ENCODE assay signal across 8 cellular contexts in genomic region chr3:183427206-183428139, GRCh38. TPM values are rescaled to one million over a fixed set of nuclear protein-coding genes. Genes with fewer than 3 reads are reported as not detected.
A peak's percentile ranks its signal among the peaks of the same experiment; 100 is the strongest.
DNase-seq lines count a peak whose midpoint lies in the region; ATAC-seq, FAIRE-seq and TF ChIP-seq lines count a peak whose summit lies in the region.

No MANE protein-coding gene starts in this region.

- H3K9me3 ChIP-seq in HAP-1: no peaks in the 10 kb centered on the region
- H3K9me3 ChIP-seq in adrenal gland (replicated peaks in 1 of 3): no peaks in the 10 kb centered on the region
- no peaks in the 10 kb centered on the region for H3K9me3 ChIP-seq in HepG2 (ENCODE audit: low read length)
- H3K9me3 ChIP-seq in tibial artery: no peaks in the 10 kb centered on the region

- H3K27me3 ChIP-seq in HAP-1 (ENCODE audit: low read depth): no peaks in the 10 kb centered on the region
- H3K27me3 ChIP-seq in adrenal gland: no peaks in the 10 kb centered on the region
- H3K27me3 ChIP-seq in HepG2 (ENCODE audit: control insufficient read depth in 1 of 2, insufficient read depth in 2 of 2, low read length in 2 of 2): peaks cover 3 to 60% of the 10 kb centered on the region in 2 experiments
- peaks cover 0 to 39% of the 10 kb centered on the region in 2 donors for H3K27me3 ChIP-seq in tibial artery

- TF ChIP-seq EP300 in HepG2 (IDR thresholded peaks at IDR 0.05; ENCODE audit: low read depth in 2 of 2, low read length in 2 of 2): no peak
- no peak for TF ChIP-seq EP300 in HepG2 (CRISPR knock-in tag; IDR thresholded peaks at IDR 0.05; ENCODE audit: borderline replicate concordance)

- in situ Hi-C loops in HAP-1 (cut with MboI; ENCODE audit: low sequenced_read_pairs): no loop called here
- in situ Hi-C loops in HepG2 (cut with HindIII; ENCODE audit: extremely low pct_ligation_motif_present, low pct_unique_long_range_greater_than_20kb): no loop called here

- CTCF ChIA-PET in HepG2 (lab: Yijun Ruan, JAX; ENCODE audit: low intra/inter-chr PET ratio, low total read pairs): no interaction called here

- POLR2A ChIA-PET in HepG2 (lab: Yijun Ruan, JAX): no interaction called here

- H3K4me1 ChIP-seq in HAP-1 (peaks cover 2% of the 10 kb centered on the region; the same call in 1 of the 2 replicates), adrenal gland (replicated peaks in 1 of 2) (peaks cover 0 to 16% of the 10 kb centered on the region in 2 donors), HepG2 (ENCODE audit: insufficient read depth, low read length) (no peaks in the 10 kb centered on the region), tibial artery (peaks cover 0 to 19% (median 17%) of the 10 kb centered on the region in 4 donors)

- H3K79me2 ChIP-seq in HepG2 (ENCODE audit: insufficient read depth, low read length): no peaks in the 10 kb centered on the region

- H3K4me2 ChIP-seq in HepG2 (ENCODE audit: low read depth, low read length): peak overlapping the region; percentile 66; the same call in 1 of the 2 replicates

- BruUV-seq in HepG2 (replicated peaks; lab: Mats Ljungman, UMichigan): no TSS peak

- WGBS in adrenal gland, 4 donors: 11 to 17% (median 15%) methylated on average over 22 to 40 of the region's 40 CpGs
- 74% methylated on average over 31 of the region's 40 CpGs for WGBS in HepG2 (ENCODE audit: low lambda C conversion rate)

- TF ChIP-seq CTCF in AG10803 (conservative IDR thresholded peaks at IDR 0.05; ENCODE audit: low read length) (no peak), adrenal gland (IDR thresholded peaks at IDR 0.05) (peak in 2 of 6 experiments; percentile 8 to 17), HepG2 (CRISPR knock-in tag; IDR thresholded peaks at IDR 0.05) (no peak), tibial artery (IDR thresholded peaks at IDR 0.05) (no peak)

- no peak for ATAC-seq in HepG2

- H3K36me3 ChIP-seq in HAP-1 (replicated peaks) (no peaks in the 10 kb centered on the region), adrenal gland (replicated peaks in 1 of 2) (no peaks in the 10 kb centered on the region), HepG2 (replicated peaks in 1 of 2; ENCODE audit: control insufficient read depth in 1 of 2, insufficient read depth in 2 of 2, low read length in 2 of 2) (no peaks in the 10 kb centered on the region), tibial artery (no peaks in the 10 kb centered on the region)

- H3K27ac ChIP-seq in adrenal gland (peak overlapping the region in 4 of 5 donors; percentile 69 to 84 (median 80)), HepG2 (ENCODE audit: extremely low read length, insufficient read depth, low read length) (no peak overlapping the region), tibial artery (no peak overlapping the region)

- DNase-seq in AG10803 (ENCODE audit: low read depth) (no peak), HAP-1 (ENCODE audit: low spot score in 2 of 2) (no peak), adrenal gland (peak in 1 of 7 donors; percentile 28), HepG2 (ENCODE audit: low spot score) (no peak), tibial artery (no peak), NCI-H1930 (lab: John Stamatoyannopoulos, UW) (no peak), 8988T (no peak)
- DNase-seq in activated CD4-positive, alpha-beta T cell treated with anti-CD3 and anti-CD28 coated beads for 4 hours: no peak

- no peak overlapping the region for H3K9ac ChIP-seq in HepG2 (ENCODE audit: insufficient read depth, low read depth, low read length)

- FAIRE-seq in HepG2 (lab: Jason Lieb, UNC): no peak

- no peak overlapping the region for H2AFZ ChIP-seq in HepG2 (ENCODE audit: low read length)

- intact Hi-C loops in adrenal gland (cut with DNase I) (no loop called here), HepG2 (cut with micrococcal nuclease; ENCODE audit: unreplicated experiment) (no loop called here), tibial artery (cut with DNase I; ENCODE audit: low total_unique reads) (no loop called here)

- TF ChIP-seq POLR2A in adrenal gland (IDR thresholded peaks at IDR 0.05) (no peak), HepG2 (IDR thresholded peaks at IDR 0.05; ENCODE audit: insufficient read depth in 1 of 2, low read depth in 2 of 2, low read length in 2 of 2) (no peak)

- no peaks in the 10 kb centered on the region for H4K20me1 ChIP-seq in HepG2 (ENCODE audit: insufficient read depth, low read length)

- no peak for TF ChIP-seq RAD21 in HepG2 (CRISPR knock-in tag; IDR thresholded peaks at IDR 0.05)

- peak overlapping the region; percentile 57 for H3K4me3 ChIP-seq in AG10803 (ENCODE audit: low read length)
- H3K4me3 ChIP-seq in HAP-1: peak overlapping the region; percentile 76
- H3K4me3 ChIP-seq in adrenal gland: peak overlapping the region; percentile 41 to 78 (median 58)
- peak overlapping the region in 1 of 3 experiments; percentile 70; a peak in 2 of 6 replicates for H3K4me3 ChIP-seq in HepG2 (replicated peaks in 1 of 3; ENCODE audit: insufficient read depth in 1 of 3, low read depth in 2 of 3, low read length in 3 of 3)
- H3K4me3 ChIP-seq in tibial artery: peak overlapping the region; percentile 48 to 58

TF ChIP-seq in HepG2, 621 proteins besides CTCF, POLR2A, EP300 and RAD21:
- no peak for TF ChIP-seq ZFYVE20 (CRISPR knock-in tag; IDR thresholded peaks at IDR 0.05; ENCODE audit: borderline replicate concordance, low read depth)
- TF ChIP-seq ZNF251 (CRISPR knock-in tag; IDR thresholded peaks at IDR 0.05): no peak
- no peak for TF ChIP-seq DMAP1 (CRISPR knock-in tag; IDR thresholded peaks at IDR 0.05)
- TF ChIP-seq, protein P1, sequence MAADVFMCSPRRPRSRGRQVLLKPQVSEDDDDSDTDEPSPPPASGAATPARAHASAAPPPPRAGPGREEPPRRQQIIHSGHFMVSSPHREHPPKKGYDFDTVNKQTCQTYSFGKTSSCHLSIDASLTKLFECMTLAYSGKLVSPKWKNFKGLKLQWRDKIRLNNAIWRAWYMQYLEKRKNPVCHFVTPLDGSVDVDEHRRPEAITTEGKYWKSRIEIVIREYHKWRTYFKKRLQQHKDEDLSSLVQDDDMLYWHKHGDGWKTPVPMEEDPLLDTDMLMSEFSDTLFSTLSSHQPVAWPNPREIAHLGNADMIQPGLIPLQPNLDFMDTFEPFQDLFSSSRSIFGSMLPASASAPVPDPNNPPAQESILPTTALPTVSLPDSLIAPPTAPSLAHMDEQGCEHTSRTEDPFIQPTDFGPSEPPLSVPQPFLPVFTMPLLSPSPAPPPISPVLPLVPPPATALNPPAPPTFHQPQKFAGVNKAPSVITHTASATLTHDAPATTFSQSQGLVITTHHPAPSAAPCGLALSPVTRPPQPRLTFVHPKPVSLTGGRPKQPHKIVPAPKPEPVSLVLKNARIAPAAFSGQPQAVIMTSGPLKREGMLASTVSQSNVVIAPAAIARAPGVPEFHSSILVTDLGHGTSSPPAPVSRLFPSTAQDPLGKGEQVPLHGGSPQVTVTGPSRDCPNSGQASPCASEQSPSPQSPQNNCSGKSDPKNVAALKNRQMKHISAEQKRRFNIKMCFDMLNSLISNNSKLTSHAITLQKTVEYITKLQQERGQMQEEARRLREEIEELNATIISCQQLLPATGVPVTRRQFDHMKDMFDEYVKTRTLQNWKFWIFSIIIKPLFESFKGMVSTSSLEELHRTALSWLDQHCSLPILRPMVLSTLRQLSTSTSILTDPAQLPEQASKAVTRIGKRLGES (CRISPR knock-in tag; IDR thresholded peaks at IDR 0.05; ENCODE audit: borderline replicate concordance): no peak
- TF ChIP-seq ZNF567 (CRISPR knock-in tag; IDR thresholded peaks at IDR 0.05; ENCODE audit: borderline replicate concordance): no peak
- no peak for TF ChIP-seq MAFK (conservative IDR thresholded peaks at IDR 0.05 in 1 of 2, IDR thresholded peaks at IDR 0.05 in 1 of 2; ENCODE audit: low read length in 2 of 2)
- TF ChIP-seq ZNF333 (CRISPR knock-in tag; IDR thresholded peaks at IDR 0.05; ENCODE audit: borderline replicate concordance): no peak
- TF ChIP-seq, protein P2, sequence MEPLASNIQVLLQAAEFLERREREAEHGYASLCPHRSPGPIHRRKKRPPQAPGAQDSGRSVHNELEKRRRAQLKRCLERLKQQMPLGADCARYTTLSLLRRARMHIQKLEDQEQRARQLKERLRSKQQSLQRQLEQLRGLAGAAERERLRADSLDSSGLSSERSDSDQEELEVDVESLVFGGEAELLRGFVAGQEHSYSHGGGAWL (CRISPR knock-in tag; IDR thresholded peaks at IDR 0.05): no peak
- 0 out of 2 replicates have a peak, but pooled peaks have one; percentile 17 for TF ChIP-seq ZNF543 (CRISPR knock-in tag; IDR thresholded peaks at IDR 0.05)
TF ChIP-seq in HepG2: peak in this region for 1.

RNA-seq across cellular contexts. Expression of gene MCF2L2, which starts 0.9 kb away (rescaled TPM):
- total RNA-seq in adrenal gland (10 to 100 TPM; 15.0 to 62.7 (median 29.0) TPM), HepG2 (2016; rRNA removed; fragmentation: Illumina TruSeq; extraction: Trizol) (not detected in 2 replicates)
- polyA plus RNA-seq in adrenal gland (10 to 100 TPM in 1 of 3 donors, 1 to 10 TPM in 2; 6.5 to 11.3 (median 9.9) TPM), HepG2 (2011; rRNA removed) (not detected in 2 replicates)
- not detected in 2 replicates for total RNA-seq in HepG2 (2016; cell fraction: cytosol; rRNA removed; fragmentation: Illumina TruSeq; extraction: Trizol; ENCODE audit: low read depth)
- total RNA-seq in HepG2 (2016; cell fraction: insoluble cytoplasmic fraction; rRNA removed; fragmentation: Illumina TruSeq; extraction: Trizol): not detected in 2 replicates
- total RNA-seq in HepG2 (2016; cell fraction: membrane; rRNA removed; fragmentation: Illumina TruSeq; extraction: Trizol): not detected in 2 replicates
- total RNA-seq in HepG2 (2016; cell fraction: nucleus; rRNA removed; fragmentation: Illumina TruSeq; extraction: Trizol): 0.09 TPM in 1 of 2 replicates, not detected in the other
- polyA plus RNA-seq in HepG2 (2011; cell fraction: cytosol; rRNA removed): not detected in 2 replicates
- polyA plus RNA-seq in HepG2 (2011; cell fraction: nucleus; rRNA removed): 0.03 TPM in 1 of 2 replicates, not detected in the other
- not detected in 2 replicates for polyA plus RNA-seq in HepG2 (2012)
- polyA plus RNA-seq in HepG2 (2016; cell fraction: cytosol; fragmentation: Illumina TruSeq; extraction: Trizol; ENCODE audit: low read depth): not detected in 2 replicates
- polyA plus RNA-seq in HepG2 (2016; cell fraction: insoluble cytoplasmic fraction; fragmentation: Illumina TruSeq; extraction: Trizol; ENCODE audit: low read depth): not detected in 2 replicates
- polyA plus RNA-seq in HepG2 (2016; cell fraction: membrane; fragmentation: Illumina TruSeq; extraction: Trizol; ENCODE audit: low read depth): not detected in 2 replicates
- not detected in 2 replicates for polyA plus RNA-seq in HepG2 (2016; cell fraction: nucleus; fragmentation: Illumina TruSeq; extraction: Trizol; ENCODE audit: insufficient read depth, low read depth)
- 0.02 and 0.23 TPM in 2 replicates for polyA minus RNA-seq in HepG2 (2011; rRNA and poly(A)+ RNA removed; ENCODE audit: low replicate concordance)
- not detected in 2 replicates for polyA minus RNA-seq in HepG2 (2011; cell fraction: cytosol; rRNA and poly(A)+ RNA removed)
- polyA minus RNA-seq in HepG2 (2011; cell fraction: nucleus; rRNA and poly(A)+ RNA removed): 0.37 TPM in 1 of 2 replicates, not detected in the other

Comparison
In these comparisons a context has a peak if more than half of its experiments do, and no peak if none do; other contexts are left out.
1. H3K27ac ChIP-seq: peak in adrenal gland (4 of 5); none in HepG2 (single experiment) and tibial artery (0 of 2).
2. RNA of gene MCF2L2, which starts 0.9 kb away (total RNA-seq): 15.0 to 62.7 TPM in adrenal gland; 0.09 TPM in HepG2; every median in the first group is over 10 times any median in the second.